In genomic region chr6:53854843-53855567, GRCh38 we compare ENCODE assay signal across 12 cellular contexts.
DNase-seq lines count a peak whose midpoint lies in the region; ATAC-seq and TF ChIP-seq lines count a peak whose summit lies in the region.
"Had no signal": no experiment of that assay in that cellular context is flagged by ENCODE, and none has a peak within 500 bp of the region (broad histone marks: within the 10 kb centered on the region; RNA-seq: fewer than 3 reads in every experiment).

No MANE protein-coding gene starts in this region.

- H3K9me3 Mint-ChIP-seq in GM23338 = peaks cover 3% of the 10 kb centered on the region; the same call in 1 of the 3 replicates
- H3K9me3 Mint-ChIP-seq: HFFc6 had no signal

- no peak overlapping the region for H3K4me3 Mint-ChIP-seq in GM23338
- H3K4me3 Mint-ChIP-seq: HFFc6 had no signal

- TF ChIP-seq CTCF in GM23338 (conservative IDR thresholded peaks at IDR 0.05; ENCODE audit: low read depth in 2 of 2) = no peak

- no peaks in the 10 kb centered on the region for H3K27me3 ChIP-seq in GM23338 (ENCODE audit: insufficient read depth)
- H3K27me3 ChIP-seq: cardiac muscle cell had no signal

- H3F3A ChIP-seq in GM23338 (replicated peaks; ENCODE audit: low read depth) = no peaks in the 10 kb centered on the region

- H3K4me2 ChIP-seq in GM23338 = no peak overlapping the region

- peaks cover 30% of the 10 kb centered on the region for H3K4me1 Mint-ChIP-seq in GM23338

- no peaks in the 10 kb centered on the region for H4K20me1 ChIP-seq in GM23338 (replicated peaks; ENCODE audit: insufficient read depth)

- no peaks in the 10 kb centered on the region; the same call in 1 of the 2 replicates for H3K79me2 ChIP-seq in GM23338 (replicated peaks; ENCODE audit: insufficient read depth)

- peaks cover 3% of the 10 kb centered on the region; the same call in 2 of the 3 replicates for H3K36me3 Mint-ChIP-seq in GM23338 (ENCODE audit: low read depth)

- DNase-seq in glomerular visceral epithelial cell (ENCODE audit: extremely low spot score) (peak; percentile 16), hippocampal formation (lab: John Stamatoyannopoulos, UW) (no peak), hepatic stellate cell (ENCODE audit: low spot score) (no peak), GDM1 (lab: John Stamatoyannopoulos, UW) (no peak), GM23338 (ENCODE audit: low spot score) (no peak)
- DNase-seq: HFFc6, NCI-H526 treated with DMSO at 0.1 percent for 48 hours, psoas muscle had no signal

- no peaks in the 10 kb centered on the region; the same call in 1 of the 2 replicates for H3K4me1 ChIP-seq in GM23338 (ENCODE audit: insufficient read depth)
- H3K4me1 ChIP-seq: psoas muscle had no signal

- no peaks in the 10 kb centered on the region for H3K27me3 Mint-ChIP-seq in GM23338 (ENCODE audit: insufficient read depth, low read depth, poor library complexity)

- H3K36me3 ChIP-seq in GM23338 (ENCODE audit: insufficient read depth) = no peaks in the 10 kb centered on the region
- H3K36me3 ChIP-seq: cardiac muscle cell had no signal

- no peak overlapping the region for H3K4me3 ChIP-seq in GM23338
- H3K4me3 ChIP-seq: cardiac muscle cell, psoas muscle had no signal

- TF ChIP-seq POLR2A in GM18505 (IDR thresholded peaks at IDR 0.05; ENCODE audit: borderline replicate concordance, extremely low read depth, insufficient read depth, insufficient read length) = no peak

- peaks cover 17% of the 10 kb centered on the region; the same call in 1 of the 2 replicates for H3K9me2 ChIP-seq in GM23338 (ENCODE audit: insufficient read depth)

- no peak overlapping the region for H3K27ac Mint-ChIP-seq in GM23338
- H3K27ac Mint-ChIP-seq: HFFc6 had no signal

- ATAC-seq in GM18505 (IDR thresholded peaks at IDR 0.05; ENCODE audit: unreplicated experiment) = peak; percentile 86
- ATAC-seq in GM21367 (IDR thresholded peaks at IDR 0.05; ENCODE audit: unreplicated experiment) = peak; percentile 72
- ATAC-seq in HG03354 (IDR thresholded peaks at IDR 0.05; ENCODE audit: poor library complexity, severe bottlenecking, unreplicated experiment) = peak; percentile 98
- no peak for ATAC-seq in GM23338
- ATAC-seq: psoas muscle had no signal

- no peak overlapping the region for H2AFZ ChIP-seq in GM23338

- H3K27ac ChIP-seq in GM23338 (ENCODE audit: low read depth) = no peak overlapping the region
- H3K27ac ChIP-seq: cardiac muscle cell, psoas muscle had no signal

TF ChIP-seq in GM23338, 12 proteins besides CTCF, POLR2A, EP300 and RAD21:
- TF ChIP-seq CREB1 (CRISPR knock-in tag; IDR thresholded peaks at IDR 0.05; ENCODE audit: low read depth) = no peak
- no peak for TF ChIP-seq EZH2phosphoT487 (IDR thresholded peaks at IDR 0.05; ENCODE audit: unreplicated experiment)
- TF ChIP-seq JUNB (IDR thresholded peaks at IDR 0.05; ENCODE audit: unreplicated experiment) = no peak
- no peak for TF ChIP-seq ZNF331 (CRISPR knock-in tag; IDR thresholded peaks at IDR 0.05; ENCODE audit: low read depth)
- TF ChIP-seq EZH2 (IDR thresholded peaks at IDR 0.05; ENCODE audit: low read depth, unreplicated experiment) = no peak
- TF ChIP-seq POLR2AphosphoS5 (IDR thresholded peaks at IDR 0.05; ENCODE audit: low read depth) = no peak
- TF ChIP-seq ZNF462 (CRISPR knock-in tag; IDR thresholded peaks at IDR 0.05) = no peak
- TF ChIP-seq STAT1 (IDR thresholded peaks at IDR 0.05; ENCODE audit: unreplicated experiment) = no peak
- TF ChIP-seq ETS1 (IDR thresholded peaks at IDR 0.05) = no peak
- no peak for TF ChIP-seq ZNF114 (CRISPR knock-in tag; IDR thresholded peaks at IDR 0.05)
